8 cellular contexts compared by ENCODE assay signal in the genomic region with DNA sequence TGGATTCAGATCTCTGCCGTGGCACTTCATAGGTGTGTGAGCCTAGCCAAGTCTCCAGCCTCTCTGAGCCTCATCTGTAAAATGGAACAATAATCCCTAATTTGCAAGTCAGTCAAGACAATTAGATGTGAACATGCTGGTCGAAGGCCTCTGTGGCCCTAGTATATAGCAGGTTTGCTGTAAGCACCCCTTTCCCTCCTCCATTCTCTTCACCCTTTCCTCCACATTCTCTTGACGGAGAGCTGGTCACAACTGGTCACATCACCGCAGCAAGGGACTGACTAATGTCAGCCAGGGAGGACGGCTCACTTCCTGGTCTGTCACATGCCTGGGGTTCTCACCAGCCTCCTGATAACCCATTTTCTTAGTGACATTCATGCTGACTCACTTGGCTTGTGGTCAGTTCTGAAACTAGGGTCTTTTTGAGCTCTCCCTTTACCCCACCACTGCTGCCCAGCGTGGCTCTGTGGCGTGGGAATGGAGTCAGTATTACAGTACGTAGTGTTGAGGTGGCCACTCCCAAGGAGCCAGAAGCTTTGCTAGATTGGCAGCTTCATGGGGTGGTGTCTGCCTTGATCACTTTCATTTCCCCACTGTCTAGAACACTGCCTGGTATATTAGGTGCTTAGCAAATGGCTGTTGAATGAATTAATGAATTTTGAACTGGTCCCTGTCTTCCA. TPM values are rescaled to one million over a fixed set of nuclear protein-coding genes. Genes with fewer than 3 reads are reported as not detected.
A peak's percentile ranks its signal among the peaks of the same experiment; 100 is the strongest.
DNase-seq lines count a peak whose midpoint lies in the region; ATAC-seq lines count a peak whose summit lies in the region.

No MANE protein-coding gene starts in this region.

- H3K36me3 Mint-ChIP-seq in CD4-positive, alpha-beta memory T cell, result peaks cover 11 to 14% of the 10 kb centered on the region in 2 donors
- H3K36me3 Mint-ChIP-seq in central memory CD8-positive, alpha-beta T cell (ENCODE audit: insufficient read depth), result peaks cover 1% of the 10 kb centered on the region

- H3K27me3 Mint-ChIP-seq in CD4-positive, alpha-beta memory T cell, result no peaks in the 10 kb centered on the region
- H3K27me3 Mint-ChIP-seq in central memory CD8-positive, alpha-beta T cell, result no peaks in the 10 kb centered on the region

- H3K27ac Mint-ChIP-seq in CD4-positive, alpha-beta memory T cell, result peak overlapping the region in 5 of 7 donors; percentile 49 to 81 (median 65)
- H3K27ac Mint-ChIP-seq in central memory CD8-positive, alpha-beta T cell (ENCODE audit: low read depth), result peak overlapping the region; percentile 20

- no peak overlapping the region for H3K4me3 ChIP-seq in CD4-positive, alpha-beta memory T cell (ENCODE audit: low read length in 2 of 2)
- H3K4me3 ChIP-seq in SJCRH30, result no peak overlapping the region

- peak; percentile 69 for ATAC-seq in GM19455 (IDR thresholded peaks at IDR 0.05; ENCODE audit: unreplicated experiment)
- peak; percentile 74 for ATAC-seq in HG03571 (IDR thresholded peaks at IDR 0.05; ENCODE audit: unreplicated experiment)
- peak; percentile 43 for ATAC-seq in central memory CD8-positive, alpha-beta T cell (replicated peaks; ENCODE audit: extremely low read depth, poor library complexity, severe bottlenecking)

- no peaks in the 10 kb centered on the region for H3K9me3 ChIP-seq in CD4-positive, alpha-beta memory T cell (ENCODE audit: control insufficient read depth in 1 of 2, low read length in 2 of 2)
- no peaks in the 10 kb centered on the region for H3K9me3 ChIP-seq in SJCRH30 (replicated peaks)

- no peaks in the 10 kb centered on the region for H3K27me3 ChIP-seq in CD4-positive, alpha-beta memory T cell (ENCODE audit: insufficient read depth, low read length)
- H3K27me3 ChIP-seq in SJCRH30, result no peaks in the 10 kb centered on the region

- DNase-seq in CD4-positive, alpha-beta memory T cell, result no peak
- DNase-seq in central memory CD8-positive, alpha-beta T cell (ENCODE audit: low spot score in 2 of 2), result no peak
- DNase-seq in pons (ENCODE audit: low spot score), result peak; percentile 61
- no peak for DNase-seq in NCI-H1417 (lab: John Stamatoyannopoulos, UW)
- DNase-seq in AG08396 (ENCODE audit: low spot score), result no peak
- DNase-seq in SJCRH30, result no peak

- no peak overlapping the region for H3K27ac ChIP-seq in CD4-positive, alpha-beta memory T cell (ENCODE audit: low read depth, low read length)
- no peak overlapping the region for H3K27ac ChIP-seq in SJCRH30

- CTCF ChIA-PET in CD4-positive, alpha-beta memory T cell (lab: Charles Lee; ENCODE audit: partially characterized antibody), result interaction anchor here (0.9 to 1.5 kb wide), 2 partner anchors 18 to 49 kb away, joined by 4 read pairs; no protein-coding TSS in a partner anchor

- intact Hi-C loops in CD4-positive, alpha-beta memory T cell (cut with micrococcal nuclease), result no loop called here

- H3K4me1 Mint-ChIP-seq in CD4-positive, alpha-beta memory T cell, result peaks cover 8 to 15% (median 10%) of the 10 kb centered on the region in 4 donors
- H3K4me1 Mint-ChIP-seq in central memory CD8-positive, alpha-beta T cell, result peaks cover 32% of the 10 kb centered on the region

- POLR2A ChIA-PET in CD4-positive, alpha-beta memory T cell (lab: Charles Lee; ENCODE audit: partially characterized antibody), result no interaction called here

- no peak overlapping the region for H3K4me3 Mint-ChIP-seq in CD4-positive, alpha-beta memory T cell
- H3K4me3 Mint-ChIP-seq in central memory CD8-positive, alpha-beta T cell, result no peak overlapping the region

- no peaks in the 10 kb centered on the region for H3K9me3 Mint-ChIP-seq in CD4-positive, alpha-beta memory T cell
- no peaks in the 10 kb centered on the region for H3K9me3 Mint-ChIP-seq in central memory CD8-positive, alpha-beta T cell

- no peaks in the 10 kb centered on the region for H3K4me1 ChIP-seq in CD4-positive, alpha-beta memory T cell (ENCODE audit: insufficient read depth, low read length)
- no peaks in the 10 kb centered on the region for H3K4me1 ChIP-seq in SJCRH30

- no peaks in the 10 kb centered on the region for H3K36me3 ChIP-seq in CD4-positive, alpha-beta memory T cell (ENCODE audit: insufficient read depth, low read length)
- H3K36me3 ChIP-seq in SJCRH30, result no peaks in the 10 kb centered on the region

RNA-seq across cellular contexts. Expression of a gene that starts 47.8 kb away (rescaled TPM):
- total RNA-seq in CD4-positive, alpha-beta memory T cell, result 10 to 100 TPM; 45.8 to 51.0 TPM
- polyA plus RNA-seq in CD4-positive, alpha-beta memory T cell, result 10 to 100 TPM; 10.6 to 18.8 TPM
- 77.4 and 83.4 TPM in 2 replicates for total RNA-seq in SJCRH30 (2014; rRNA removed; shearing (Covaris generic))
